9 cellular contexts compared by ENCODE assay signal in genomic region chr2:208072250-208072892, GRCh38. TPM values are rescaled to one million over a fixed set of nuclear protein-coding genes. Genes with fewer than 3 reads are reported as not detected.
DNase-seq lines count a peak whose midpoint lies in the region; ATAC-seq lines count a peak whose summit lies in the region.
"Had no signal": no experiment of that assay in that cellular context is flagged by ENCODE, and none has a peak within 500 bp of the region (broad histone marks: within the 10 kb centered on the region; RNA-seq: fewer than 3 reads in every experiment).

No MANE protein-coding gene starts in this region.

- H3K4me1 Mint-ChIP-seq in memory B cell: no peaks in the 10 kb centered on the region
- H3K4me1 Mint-ChIP-seq: IgD-negative memory B cell had no signal

- no peaks in the 10 kb centered on the region for H3K36me3 Mint-ChIP-seq in memory B cell
- H3K36me3 Mint-ChIP-seq: IgD-negative memory B cell had no signal

- no peak overlapping the region for H3K27ac Mint-ChIP-seq in memory B cell

- H3K4me3 Mint-ChIP-seq in memory B cell: no peak overlapping the region
- H3K4me3 Mint-ChIP-seq: IgD-negative memory B cell had no signal

- DNase-seq in Ammon's horn (ENCODE audit: low spot score) (peak; percentile 87), NCI-H460 (ENCODE audit: extremely low read depth, low read depth) (peak; percentile 59), memory B cell (ENCODE audit: low spot score in 2 of 2) (peak; percentile 60 to 66)
- peak; percentile 16 to 46 for DNase-seq in activated CD4-positive, alpha-beta T cell treated with anti-CD3 and anti-CD28 coated beads, Interleukin-2, amount 50 U/mL, for 24 hours (ENCODE audit: low read depth in 1 of 2, low spot score in 1 of 2)
- DNase-seq in effector CD4-positive, alpha-beta T cell: peak; percentile 41
- peak; percentile 30 for DNase-seq in stimulated activated CD8-positive, alpha-beta memory T cell treated with anti-CD3 and anti-CD28 coated beads, Interleukin-4, amount 100 ng/mL, for 24 hours (ENCODE audit: low read depth)

- peaks cover 13% of the 10 kb centered on the region for H3K27me3 Mint-ChIP-seq in memory B cell

- H3K9me3 Mint-ChIP-seq in memory B cell: no peaks in the 10 kb centered on the region
- H3K9me3 Mint-ChIP-seq: IgD-negative memory B cell had no signal

- ATAC-seq in GM18907 (IDR thresholded peaks at IDR 0.05; ENCODE audit: unreplicated experiment) (peak; percentile 93), HG03139 (IDR thresholded peaks at IDR 0.05; ENCODE audit: unreplicated experiment) (peak; percentile 80), memory B cell (ENCODE audit: low read depth) (peak; percentile 77)

RNA-seq across cellular contexts. Expression of gene PLEKHM3, which starts 47.0 kb away (rescaled TPM):
- total RNA-seq in NCI-H460 (2014; rRNA removed; shearing (Covaris generic)): 4.3 and 6.6 TPM in 2 replicates
- polyA plus RNA-seq in NCI-H460 (2014; cell fraction: nucleus; rRNA removed): 1.1 and 3.9 TPM in 2 replicates

RNA-seq across cellular contexts. Expression of gene CRYGD, which starts 52.0 kb away (rescaled TPM):
- not detected in 2 replicates for total RNA-seq in NCI-H460 (2014; rRNA removed; shearing (Covaris generic))
- polyA plus RNA-seq in NCI-H460 (2014; cell fraction: nucleus; rRNA removed): not detected in 2 replicates
- polyA plus RNA-seq: IgD-negative memory B cell had no signal

RNA-seq across cellular contexts. Expression of gene CRYGC, which starts 57.3 kb away (rescaled TPM):
- total RNA-seq in NCI-H460 (2014; rRNA removed; shearing (Covaris generic)): not detected in 2 replicates
- polyA plus RNA-seq in NCI-H460 (2014; cell fraction: nucleus; rRNA removed): not detected in 2 replicates
- polyA plus RNA-seq: IgD-negative memory B cell had no signal

Comparison
In these comparisons a context has a peak if more than half of its experiments do, and no peak if none do; other contexts are left out.
1. Peak in every context shown above with its lines: DNase-seq and ATAC-seq.
2. DNase-seq: peak in every context shown above with its lines; median percentile 87 in Ammon's horn; 63 in memory B cell; 59 in NCI-H460; 41 in effector CD4-positive, alpha-beta T cell; 31 in activated CD4-positive, alpha-beta T cell treated with anti-CD3 and anti-CD28 coated beads, Interleukin-2, amount 50 U/mL, for 24 hours; 30 in stimulated activated CD8-positive, alpha-beta memory T cell treated with anti-CD3 and anti-CD28 coated beads, Interleukin-4, amount 100 ng/mL, for 24 hours.